23 cellular contexts compared by ENCODE assay signal in the genomic region with DNA sequence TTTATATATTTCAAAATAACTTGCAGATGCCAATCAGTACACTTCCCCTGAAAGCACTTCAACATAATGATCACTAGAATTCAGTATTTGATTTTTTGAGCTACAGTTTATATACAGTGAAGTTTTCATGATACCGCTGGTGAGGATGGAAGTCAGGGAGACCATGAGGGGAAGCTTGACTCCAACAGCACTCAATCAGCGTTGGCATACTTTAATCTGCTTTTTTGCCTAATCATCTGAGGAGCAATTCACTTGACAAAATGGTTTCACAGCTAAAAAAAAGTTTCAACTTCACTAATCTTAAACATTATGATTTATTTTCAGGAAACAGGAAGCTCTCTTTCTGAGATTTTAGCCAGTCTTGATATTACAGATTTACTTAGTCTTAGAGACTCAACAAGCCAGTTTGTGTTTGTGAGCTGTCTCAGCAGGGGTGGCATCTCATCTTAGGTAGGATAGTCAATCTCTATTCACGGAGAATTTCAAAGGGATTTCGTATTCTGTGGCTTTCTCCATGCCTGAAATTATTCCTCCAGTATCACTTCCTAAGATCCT.
"Had no signal": no experiment of that assay in that cellular context is flagged by ENCODE, and none has a peak within 500 bp of the region (broad histone marks: within the 10 kb centered on the region; RNA-seq: fewer than 3 reads in every experiment).

No MANE protein-coding gene starts in this region.

- H3K36me3 ChIP-seq: left ventricle myocardium inferior, lower lobe of right lung, neutrophil, spleen, stomach, thoracic aorta, transverse colon had no signal

- H3K27me3 Mint-ChIP-seq: memory B cell had no signal

- H3K27ac Mint-ChIP-seq: memory B cell, nephron progenitor cell had no signal

- H3K36me3 Mint-ChIP-seq: memory B cell had no signal

- H3K27ac ChIP-seq: dorsolateral prefrontal cortex, left ventricle myocardium inferior, lower lobe of right lung, neutrophil, spleen, stomach, thoracic aorta, transverse colon had no signal

- H3K4me1 ChIP-seq: left ventricle myocardium inferior, lower lobe of right lung, stomach, transverse colon had no signal

- DNase-seq: cortex of kidney; dorsolateral prefrontal cortex; effector memory CD4-positive, alpha-beta T cell; immature natural killer cell; kidney; left cardiac atrium; left ventricle myocardium inferior; lower lobe of right lung; midbrain; nephron progenitor cell; spleen; stimulated activated CD4-positive, alpha-beta T cell treated with anti-CD3 and anti-CD28 coated beads, Interleukin-15, amount 100 ng/mL, for 24 hours; stimulated activated CD4-positive, alpha-beta T cell treated with anti-CD3 and anti-CD28 coated beads, Interleukin-1b, Interleukin-23, amount 100 ng/mL, for 48 hours; stimulated activated CD4-positive, alpha-beta T cell treated with anti-CD3 and anti-CD28 coated beads, Interleukin-4, amount 100 ng/mL, for 4 hours; stimulated activated naive CD4-positive, alpha-beta T cell; stomach; substantia nigra; transverse colon had no signal

- H3K4me1 Mint-ChIP-seq: memory B cell, nephron progenitor cell had no signal

- H3K9me3 Mint-ChIP-seq: immature natural killer cell, memory B cell, nephron progenitor cell had no signal

- H3K4me3 ChIP-seq: dorsolateral prefrontal cortex, left ventricle myocardium inferior, lower lobe of right lung, spleen, stomach, thoracic aorta, transverse colon had no signal

- ATAC-seq: esophagus mucosa, left cardiac atrium, lower lobe of right lung, sciatic nerve had no signal

- H3K4me3 Mint-ChIP-seq: immature natural killer cell, memory B cell, nephron progenitor cell had no signal

- H3K27me3 ChIP-seq: dorsolateral prefrontal cortex, spleen, stomach, transverse colon had no signal
